In genomic region chr6:8707956-8708772, GRCh38 we compare ENCODE assay signal across 8 cellular contexts.
DNase-seq lines count a peak whose midpoint lies in the region; ATAC-seq and TF ChIP-seq lines count a peak whose summit lies in the region.

No MANE protein-coding gene starts in this region.

- H3K4me3 ChIP-seq in AG10803 (ENCODE audit: low read length) (no peak overlapping the region), HL-60 (replicated peaks; ENCODE audit: insufficient read depth, low read length) (no peak overlapping the region), OCI-LY3 (ENCODE audit: low read length) (no peak overlapping the region), fibroblast of mammary gland (ENCODE audit: control insufficient read depth, low read depth, low read length) (no peak overlapping the region), rectal smooth muscle tissue (ENCODE audit: low read length) (peak overlapping the region; percentile 62), vagina (no peak overlapping the region)

- H4K20me1 ChIP-seq in OCI-LY3 (ENCODE audit: insufficient read depth, low read length): no peaks in the 10 kb centered on the region

- ATAC-seq in GM21367 (IDR thresholded peaks at IDR 0.05; ENCODE audit: unreplicated experiment): no peak

- H3K9me3 ChIP-seq in OCI-LY3 (ENCODE audit: insufficient read depth, low read length) (no peaks in the 10 kb centered on the region), vagina (no peaks in the 10 kb centered on the region)

- TF ChIP-seq CTCF in AG10803 (conservative IDR thresholded peaks at IDR 0.05; ENCODE audit: low read length) (no peak; the same call in 1 of the 2 replicates), HL-60 (IDR thresholded peaks at IDR 0.05; ENCODE audit: insufficient read depth, low read length) (peak; percentile 38), OCI-LY3 (IDR thresholded peaks at IDR 0.05; ENCODE audit: low read depth, low read length) (peak; percentile 42), fibroblast of mammary gland (conservative IDR thresholded peaks at IDR 0.05; ENCODE audit: control insufficient read depth, insufficient read depth, low read depth, low read length) (no peak), vagina (IDR thresholded peaks at IDR 0.05) (peak in 1 of 3 experiments; percentile 37)

- H3K79me2 ChIP-seq in OCI-LY3 (ENCODE audit: low read length): no peaks in the 10 kb centered on the region

- H2AFZ ChIP-seq in OCI-LY3 (ENCODE audit: low read depth, low read length): no peak overlapping the region

- peak; percentile 3 for DNase-seq in AG10803 (ENCODE audit: low read depth)
- peak in 1 of 2 experiments; percentile 35 for DNase-seq in HL-60 (ENCODE audit: low read depth in 1 of 2, low spot score in 1 of 2)
- DNase-seq in fibroblast of mammary gland (ENCODE audit: low read depth): peak; percentile 1
- DNase-seq in vagina (ENCODE audit: extremely low spot score in 2 of 2): no peak
- no peak for DNase-seq in stimulated activated CD8-positive, alpha-beta memory T cell treated with anti-CD3 and anti-CD28 coated beads, Interleukin-4, amount 100 ng/mL, for 48 hours

- no peak overlapping the region for H3K27ac ChIP-seq in HL-60 (replicated peaks)
- H3K27ac ChIP-seq in OCI-LY3 (ENCODE audit: low read length): no peak overlapping the region
- no peak overlapping the region for H3K27ac ChIP-seq in rectal smooth muscle tissue (ENCODE audit: low read depth, low read length)
- no peak overlapping the region for H3K27ac ChIP-seq in vagina

- H3K4me2 ChIP-seq in OCI-LY3 (ENCODE audit: low read length): no peak overlapping the region

- H3K36me3 ChIP-seq in OCI-LY3 (replicated peaks; ENCODE audit: low read depth, low read length): no peaks in the 10 kb centered on the region
- H3K36me3 ChIP-seq in rectal smooth muscle tissue (ENCODE audit: control insufficient read depth, insufficient read depth, low read length): no peaks in the 10 kb centered on the region
- no peaks in the 10 kb centered on the region for H3K36me3 ChIP-seq in vagina

- intact Hi-C loops in vagina (cut with DNase I): no loop called here

- H3K9ac ChIP-seq in OCI-LY3 (ENCODE audit: low read length): no peak overlapping the region
- no peak overlapping the region for H3K9ac ChIP-seq in rectal smooth muscle tissue (ENCODE audit: low read length)

- H3K4me1 ChIP-seq in OCI-LY3 (ENCODE audit: low read length): no peaks in the 10 kb centered on the region
- H3K4me1 ChIP-seq in rectal smooth muscle tissue (ENCODE audit: control insufficient read depth, insufficient read depth, low read length): no peaks in the 10 kb centered on the region
- H3K4me1 ChIP-seq in vagina: peaks cover 12% of the 10 kb centered on the region

- H3K27me3 ChIP-seq in HL-60 (ENCODE audit: insufficient read depth, poor library complexity, severe bottlenecking) (no peaks in the 10 kb centered on the region), OCI-LY3 (ENCODE audit: low read depth, low read length) (no peaks in the 10 kb centered on the region), rectal smooth muscle tissue (ENCODE audit: control insufficient read depth, insufficient read depth, low read length) (no peaks in the 10 kb centered on the region), vagina (no peaks in the 10 kb centered on the region)

- TF ChIP-seq POLR2A in vagina (IDR thresholded peaks at IDR 0.05): no peak

Comparison
In these comparisons a context has a peak if more than half of its experiments do, and no peak if none do; other contexts are left out.
1. DNase-seq: peak in AG10803 (single experiment) and fibroblast of mammary gland (single experiment); none in vagina (0 of 2) and stimulated activated CD8-positive, alpha-beta memory T cell treated with anti-CD3 and anti-CD28 coated beads, Interleukin-4, amount 100 ng/mL, for 48 hours (single experiment).
2. CTCF ChIP-seq: peak in HL-60 (single experiment) and OCI-LY3 (single experiment); none in AG10803 (single experiment) and fibroblast of mammary gland (single experiment).